10 cellular contexts compared by ENCODE assay signal in genomic region chr6:155881845-155882526, GRCh38.
DNase-seq lines count a peak whose midpoint lies in the region; ATAC-seq and TF ChIP-seq lines count a peak whose summit lies in the region.
"Had no signal": no experiment of that assay in that cellular context is flagged by ENCODE, and none has a peak within 500 bp of the region (broad histone marks: within the 10 kb centered on the region; RNA-seq: fewer than 3 reads in every experiment).

No MANE protein-coding gene starts in this region.

- H3K27ac ChIP-seq in BLaER1 (no peak overlapping the region), OCI-LY7 (ENCODE audit: low read depth, low read length, poor library complexity, severe bottlenecking) (no peak overlapping the region)

- H3K4me1 ChIP-seq in BLaER1 (peaks cover 12% of the 10 kb centered on the region), OCI-LY7 (ENCODE audit: insufficient read depth, low read length, poor library complexity, severe bottlenecking) (peaks cover 17% of the 10 kb centered on the region)

- no peak overlapping the region for H3K27ac Mint-ChIP-seq in activated T-helper 1 cell treated with anti-CD3 and anti-CD28 coated beads, Interleukin-12 subunit alpha, Interleukin-12 subunit beta, Interleukin-2, Interleukin-4 antibody, amounts not matched to agents 30 ng/mL and 10 ng/mL and 1 ng/mL, durations not matched to agents 14 hours and 24 hours and 36 hours
- H3K27ac Mint-ChIP-seq: stimulated activated effector memory CD8-positive, alpha-beta T cell treated with anti-CD3 and anti-CD28 coated beads, Interleukin-12 subunit alpha, Interleukin-12 subunit beta, amount 100 ng/mL, for 72 hours had no signal

- DNase-seq in OCI-LY7 (ENCODE audit: low spot score) (no peak), left colon (no peak), DMS79 treated with DMSO at 0.1 percent for 48 hours (lab: John Stamatoyannopoulos, UW) (no peak), NCI-H187 (lab: John Stamatoyannopoulos, UW) (no peak)
- DNase-seq in activated T-helper 1 cell treated with anti-CD3 and anti-CD28 coated beads, Interleukin-12 subunit alpha, Interleukin-12 subunit beta, Interleukin-2, Interleukin-4 antibody, amounts not matched to agents 30 ng/mL and 10 ng/mL and 1 ng/mL, durations not matched to agents 14 hours and 24 hours and 36 hours (ENCODE audit: low spot score): no peak
- DNase-seq: BE2C had no signal

- BruUV-seq in OCI-LY7 (replicated peaks; lab: Mats Ljungman, UMichigan): no TSS peak

- no peaks in the 10 kb centered on the region for H3K36me3 ChIP-seq in BLaER1
- H3K36me3 ChIP-seq in OCI-LY7 (ENCODE audit: insufficient read depth, low read length): no peaks in the 10 kb centered on the region
- H3K36me3 ChIP-seq: BE2C had no signal

- no peaks in the 10 kb centered on the region for H3K79me2 ChIP-seq in OCI-LY7 (ENCODE audit: insufficient read depth, low read depth, low read length)

- no peak overlapping the region for H3K9ac ChIP-seq in BLaER1

- H3K27me3 ChIP-seq in BLaER1: no peaks in the 10 kb centered on the region
- H3K27me3 ChIP-seq: BE2C had no signal

- no peaks in the 10 kb centered on the region for H3K9me3 ChIP-seq in BLaER1
- no peaks in the 10 kb centered on the region for H3K9me3 ChIP-seq in OCI-LY7 (ENCODE audit: low read length)
- H3K9me3 ChIP-seq: BE2C had no signal

- POLR2A ChIA-PET in OCI-LY7 (lab: Charles Lee): no interaction called here

- H3K4me2 ChIP-seq in BLaER1: peak overlapping the region; percentile 39
- H3K4me2 ChIP-seq in OCI-LY7 (ENCODE audit: low read length): peak overlapping the region; percentile 0; the same call in 1 of the 2 replicates

- H3K36me3 Mint-ChIP-seq in activated T-helper 1 cell treated with anti-CD3 and anti-CD28 coated beads, Interleukin-12 subunit alpha, Interleukin-12 subunit beta, Interleukin-2, Interleukin-4 antibody, amounts not matched to agents 30 ng/mL and 10 ng/mL and 1 ng/mL, durations not matched to agents 14 hours and 24 hours and 36 hours (ENCODE audit: low read depth): no peaks in the 10 kb centered on the region
- H3K36me3 Mint-ChIP-seq: stimulated activated effector memory CD8-positive, alpha-beta T cell treated with anti-CD3 and anti-CD28 coated beads, Interleukin-12 subunit alpha, Interleukin-12 subunit beta, amount 100 ng/mL, for 72 hours had no signal

- no peaks in the 10 kb centered on the region for H3K9me2 ChIP-seq in OCI-LY7 (ENCODE audit: insufficient read depth, low read length)

- H2AFZ ChIP-seq in OCI-LY7 (ENCODE audit: low read length): peak overlapping the region; percentile 77

- ATAC-seq in GM19035 (IDR thresholded peaks at IDR 0.05; ENCODE audit: unreplicated experiment) (peak; percentile 26), HG02798 (IDR thresholded peaks at IDR 0.05; ENCODE audit: poor library complexity, unreplicated experiment) (peak; percentile 28), left colon (no peak)

- H3K4me3 ChIP-seq in BLaER1: no peak overlapping the region
- H3K4me3 ChIP-seq in OCI-LY7 (ENCODE audit: low read depth, low read length, poor library complexity, severe bottlenecking): no peak overlapping the region

- H3K4me1 Mint-ChIP-seq in activated T-helper 1 cell treated with anti-CD3 and anti-CD28 coated beads, Interleukin-12 subunit alpha, Interleukin-12 subunit beta, Interleukin-2, Interleukin-4 antibody, amounts not matched to agents 30 ng/mL and 10 ng/mL and 1 ng/mL, durations not matched to agents 14 hours and 24 hours and 36 hours (ENCODE audit: low read depth): no peaks in the 10 kb centered on the region
- H3K4me1 Mint-ChIP-seq: stimulated activated effector memory CD8-positive, alpha-beta T cell treated with anti-CD3 and anti-CD28 coated beads, Interleukin-12 subunit alpha, Interleukin-12 subunit beta, amount 100 ng/mL, for 72 hours had no signal

- intact Hi-C loops in OCI-LY7 (cut with micrococcal nuclease; ENCODE audit: unreplicated experiment) (no loop called here), left colon (cut with DNase I, micrococcal nuclease) (no loop called here)
- intact Hi-C loops in activated T-helper 1 cell treated with anti-CD3 and anti-CD28 coated beads, Interleukin-12 subunit alpha, Interleukin-12 subunit beta, Interleukin-2, Interleukin-4 antibody, amounts not matched to agents 30 ng/mL and 10 ng/mL and 1 ng/mL, durations not matched to agents 14 hours and 24 hours and 36 hours (cut with micrococcal nuclease): no loop called here

- H4K20me1 ChIP-seq in BLaER1 (no peaks in the 10 kb centered on the region), OCI-LY7 (ENCODE audit: insufficient read depth, low read length) (no peaks in the 10 kb centered on the region)

- no peaks in the 10 kb centered on the region for H3K27me3 Mint-ChIP-seq in activated T-helper 1 cell treated with anti-CD3 and anti-CD28 coated beads, Interleukin-12 subunit alpha, Interleukin-12 subunit beta, Interleukin-2, Interleukin-4 antibody, amounts not matched to agents 30 ng/mL and 10 ng/mL and 1 ng/mL, durations not matched to agents 14 hours and 24 hours and 36 hours (ENCODE audit: insufficient read depth)

- no peak for TF ChIP-seq CTCF in OCI-LY7 (conservative IDR thresholded peaks at IDR 0.05; ENCODE audit: low read length)

- CTCF ChIA-PET in OCI-LY7 (lab: Charles Lee; ENCODE audit: unreplicated experiment): no interaction called here

- no peaks in the 10 kb centered on the region for H3K9me3 Mint-ChIP-seq in activated T-helper 1 cell treated with anti-CD3 and anti-CD28 coated beads, Interleukin-12 subunit alpha, Interleukin-12 subunit beta, Interleukin-2, Interleukin-4 antibody, amounts not matched to agents 30 ng/mL and 10 ng/mL and 1 ng/mL, durations not matched to agents 14 hours and 24 hours and 36 hours
- H3K9me3 Mint-ChIP-seq: stimulated activated effector memory CD8-positive, alpha-beta T cell treated with anti-CD3 and anti-CD28 coated beads, Interleukin-12 subunit alpha, Interleukin-12 subunit beta, amount 100 ng/mL, for 72 hours had no signal

- H3K4me3 Mint-ChIP-seq in activated T-helper 1 cell treated with anti-CD3 and anti-CD28 coated beads, Interleukin-12 subunit alpha, Interleukin-12 subunit beta, Interleukin-2, Interleukin-4 antibody, amounts not matched to agents 30 ng/mL and 10 ng/mL and 1 ng/mL, durations not matched to agents 14 hours and 24 hours and 36 hours: no peak overlapping the region
- H3K4me3 Mint-ChIP-seq: stimulated activated effector memory CD8-positive, alpha-beta T cell treated with anti-CD3 and anti-CD28 coated beads, Interleukin-12 subunit alpha, Interleukin-12 subunit beta, amount 100 ng/mL, for 72 hours had no signal
